Comparison of ENCODE assay signal across 38 cellular contexts in the genomic region with DNA sequence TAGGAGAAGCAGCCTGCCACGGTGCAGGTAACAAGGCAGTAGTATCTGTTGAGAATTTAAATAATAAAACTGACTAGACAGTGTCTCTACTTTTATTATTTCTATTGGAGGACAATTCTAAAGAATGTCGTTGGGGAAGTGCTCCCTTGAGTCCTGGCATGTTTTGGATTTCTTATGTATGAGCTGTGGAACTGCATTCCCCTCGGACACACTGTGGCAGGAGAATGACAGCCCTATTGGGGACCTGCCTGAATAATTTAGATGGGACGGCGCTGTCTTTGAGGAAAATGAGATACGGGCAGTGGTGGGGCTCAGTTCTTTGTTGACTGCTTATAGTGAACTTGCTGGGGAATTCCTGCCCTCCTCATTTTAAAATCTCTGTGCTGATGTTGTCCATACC. TPM values are rescaled to one million over a fixed set of nuclear protein-coding genes. Genes with fewer than 3 reads are reported as not detected.
"Had no signal": no experiment of that assay in that cellular context is flagged by ENCODE, and none has a peak within 500 bp of the region (broad histone marks: within the 10 kb centered on the region; RNA-seq: fewer than 3 reads in every experiment).

No MANE protein-coding gene starts in this region.

- DNase-seq: Karpas-422, Kasumi-1, MG63, MM.1S, MV-4-11, NCI-H1048, NCI-H1092, NCI-H1092 treated with DMSO at 0.1 percent for 48 hours, NCI-H1105, NCI-H1105 treated with DMSO at 0.1 percent for 48 hours, NCI-H1417, NCI-H1417 treated with DMSO at 0.1 percent for 48 hours, NCI-H1436, NCI-H1436 treated with DMSO at 0.1 percent for 48 hours, NCI-H146, NCI-H1694, NCI-H1694 treated with DMSO at 0.1 percent for 48 hours, NCI-H187, NCI-H187 treated with DMSO at 0.1 percent for 48 hours, NCI-H1930, NCI-H2029, NCI-H2029 treated with DMSO at 0.1 percent for 48 hours, NCI-H2081, NCI-H2081 treated with DMSO at 0.1 percent for 48 hours, NCI-H2107, NCI-H2171, NCI-H2171 treated with DMSO at 0.1 percent for 48 hours, NCI-H2227 treated with DMSO at 0.1 percent for 48 hours, NCI-H226, NCI-H345, NCI-H446, NCI-H446 treated with DMSO at 0.1 percent for 48 hours, NCI-H510A had no signal

- H3K9ac ChIP-seq: KMS-11 had no signal

- H3K9me3 ChIP-seq: MG63 had no signal

- H3K27ac ChIP-seq: KMS-11 had no signal

- H3K4me2 ChIP-seq: KMS-11 had no signal

- H3K4me3 ChIP-seq: MG63 had no signal

- H3K27me3 ChIP-seq: MG63 had no signal

- H3K36me3 ChIP-seq: MG63 had no signal

RNA-seq across cellular contexts. Expression of gene SCP2D1, which starts 2.4 kb away (rescaled TPM):
- total RNA-seq: LHCN-M2, M059J, MCF 10A, NCI-H460 had no signal
